Comparison of ENCODE assay signal across 25 cellular contexts in genomic region chrX:39211501-39211900, GRCh38.
"Had no signal": no experiment of that assay in that cellular context is flagged by ENCODE, and none has a peak within 500 bp of the region (broad histone marks: within the 10 kb centered on the region; RNA-seq: fewer than 3 reads in every experiment).

No MANE protein-coding gene starts in this region.

- H3K4me1 ChIP-seq: esophagus muscularis mucosa, gastrocnemius medialis, heart right ventricle, left lung, lower lobe of right lung had no signal

- H3K4me3 Mint-ChIP-seq: mesothelial cell of epicardium, naive B cell had no signal

- H3K27me3 ChIP-seq: esophagus muscularis mucosa, gastrocnemius medialis, left lung had no signal

- H3K4me1 Mint-ChIP-seq: naive B cell had no signal

- H3K4me3 ChIP-seq: coronary artery, dorsolateral prefrontal cortex, esophagus muscularis mucosa, gastrocnemius medialis, heart right ventricle, left lung, lower lobe of right lung, mucosa of descending colon had no signal

- H3K27ac Mint-ChIP-seq: mesothelial cell of epicardium, naive B cell had no signal

- H3K36me3 ChIP-seq: esophagus muscularis mucosa, gastrocnemius medialis, heart right ventricle, left lung, lower lobe of right lung had no signal

- DNase-seq: dermis blood vessel endothelial cell; dorsolateral prefrontal cortex; effector CD4-positive, alpha-beta T cell; effector memory CD4-positive, alpha-beta T cell; foreskin fibroblast; foreskin melanocyte; gastrocnemius medialis; glutamatergic neuron; head of caudate nucleus; heart right ventricle; hippocampal formation; left cardiac atrium; left lung; left ventricle myocardium superior; lower lobe of right lung; mesenchymal stem cell; mucosa of descending colon; naive B cell had no signal

- FAIRE-seq: colon, endothelial cell of umbilical vein, islet of Langerhans, keratinocyte had no signal

- ATAC-seq: gastrocnemius medialis, heart right ventricle, left cardiac atrium, left lung, left ventricle myocardium superior, lower lobe of right lung, mucosa of descending colon had no signal

- H3K27ac ChIP-seq: coronary artery, dorsolateral prefrontal cortex, esophagus muscularis mucosa, gastrocnemius medialis, heart right ventricle, left lung, lower lobe of right lung had no signal

- H3K9me3 ChIP-seq: gastrocnemius medialis, heart right ventricle, left lung, lower lobe of right lung, mucosa of descending colon had no signal
